Comparison of ENCODE assay signal across 25 cellular contexts in genomic region chr5:150252489-150252888, GRCh38. TPM values are rescaled to one million over a fixed set of nuclear protein-coding genes. Genes with fewer than 3 reads are reported as not detected.
DNase-seq lines count a peak whose midpoint lies in the region; ATAC-seq, FAIRE-seq and TF ChIP-seq lines count a peak whose summit lies in the region.
"Had no signal": no experiment of that assay in that cellular context is flagged by ENCODE, and none has a peak within 500 bp of the region (broad histone marks: within the 10 kb centered on the region; RNA-seq: fewer than 3 reads in every experiment).

No MANE protein-coding gene starts in this region.

- H3K9ac ChIP-seq in HepG2 (ENCODE audit: insufficient read depth, low read depth, low read length) (no peak overlapping the region), K562 (ENCODE audit: insufficient read depth in 1 of 2, low read depth in 2 of 2, low read length in 2 of 2) (no peak overlapping the region)

- H3K27me3 ChIP-seq in HepG2 (ENCODE audit: control insufficient read depth in 1 of 2, insufficient read depth in 2 of 2, low read length in 2 of 2) (peaks cover 4 to 32% of the 10 kb centered on the region in 2 experiments; a peak in 4 of 5 replicates), right lobe of liver (no peaks in the 10 kb centered on the region), K562 (ENCODE audit: control insufficient read depth in 2 of 2, insufficient read depth in 2 of 2, low read length in 2 of 2) (peaks cover 5 to 45% of the 10 kb centered on the region in 2 experiments; a peak in 4 of 5 replicates), upper lobe of right lung (no peaks in the 10 kb centered on the region)
- H3K27me3 ChIP-seq: BE2C had no signal

- H3K4me2 ChIP-seq in HepG2 (ENCODE audit: low read depth, low read length) = no peak overlapping the region
- H3K4me2 ChIP-seq in K562 (ENCODE audit: insufficient read depth, low read length) = no peak overlapping the region
- H3K4me2 ChIP-seq: A549, GM23338 had no signal

- no peaks in the 10 kb centered on the region for H4K20me1 ChIP-seq in HepG2 (ENCODE audit: insufficient read depth, low read length)
- H4K20me1 ChIP-seq in K562 (replicated peaks; ENCODE audit: control insufficient read depth, insufficient read depth, low read length) = peaks cover 9% of the 10 kb centered on the region; the same call in 1 of the 2 replicates

- 7% methylated on average over 6 of the region's 6 CpGs for WGBS in HepG2 (ENCODE audit: low lambda C conversion rate)
- WGBS in right lobe of liver (ENCODE audit: insufficient coverage, low coverage, low lambda C conversion rate, missing lambda C conversion rate) = 84% methylated on average over 6 of the region's 6 CpGs
- 0% methylated on average over 6 of the region's 6 CpGs for WGBS in K562 (ENCODE audit: insufficient coverage, low coverage, missing lambda C conversion rate)

- H3K36me3 ChIP-seq in HepG2 (replicated peaks in 1 of 2; ENCODE audit: control insufficient read depth in 1 of 2, insufficient read depth in 2 of 2, low read length in 2 of 2) = no peaks in the 10 kb centered on the region
- no peaks in the 10 kb centered on the region for H3K36me3 ChIP-seq in right lobe of liver
- H3K36me3 ChIP-seq in K562 (ENCODE audit: control insufficient read depth, insufficient read depth, low read length) = no peaks in the 10 kb centered on the region
- H3K36me3 ChIP-seq in upper lobe of right lung = no peaks in the 10 kb centered on the region
- H3K36me3 ChIP-seq: BE2C, HAP-1 had no signal

- DNase-seq in HepG2 (ENCODE audit: low spot score) = no peak
- no peak for DNase-seq in right lobe of liver
- no peak for DNase-seq in K562 (ENCODE audit: extremely low read depth in 1 of 4, low spot score in 3 of 4)
- DNase-seq in upper lobe of right lung = no peak
- no peak for DNase-seq in NCI-H146 (lab: John Stamatoyannopoulos, UW)
- DNase-seq: 8988T; ACHN; AML-193; BE2C; CD4-positive, CD25-positive, alpha-beta regulatory T cell; CD8-positive, alpha-beta T cell; DMS 273 treated with DMSO at 0.1 percent for 48 hours; DMS79; EL; GDM1; HFFc6 had no signal

- no TSS peak for BruUV-seq in HepG2 (replicated peaks; lab: Mats Ljungman, UMichigan)
- BruUV-seq in K562 (replicated peaks; lab: Mats Ljungman, UMichigan) = no TSS peak

- TF ChIP-seq EP300 in HepG2 (IDR thresholded peaks at IDR 0.05; ENCODE audit: low read depth in 2 of 2, low read length in 2 of 2) (no peak), HepG2 (CRISPR knock-in tag; IDR thresholded peaks at IDR 0.05; ENCODE audit: borderline replicate concordance) (no peak), K562 (IDR thresholded peaks at IDR 0.05; ENCODE audit: low read length) (no peak)

- POLR2A ChIA-PET in HepG2 (lab: Yijun Ruan, JAX) (no interaction called here), K562 (lab: Yijun Ruan, JAX) (no interaction called here)

- H3K9me1 ChIP-seq in K562 (ENCODE audit: control insufficient read depth, insufficient read depth, low read length) = no peaks in the 10 kb centered on the region

- no peak for TF ChIP-seq POLR2A in HepG2 (IDR thresholded peaks at IDR 0.05; ENCODE audit: insufficient read depth in 1 of 2, low read depth in 2 of 2, low read length in 2 of 2)
- TF ChIP-seq POLR2A in right lobe of liver (IDR thresholded peaks at IDR 0.05) = no peak
- TF ChIP-seq POLR2A in K562 (conservative IDR thresholded peaks at IDR 0.05) = no peak

- H3K9me3 ChIP-seq in HepG2 (ENCODE audit: low read length) (no peaks in the 10 kb centered on the region), right lobe of liver (no peaks in the 10 kb centered on the region), K562 (replicated peaks; ENCODE audit: control insufficient read depth, insufficient read depth, low read depth, low read length) (no peaks in the 10 kb centered on the region), upper lobe of right lung (no peaks in the 10 kb centered on the region)
- H3K9me3 ChIP-seq: A549, BE2C, HAP-1 had no signal

- no peak overlapping the region for H3K4me3 ChIP-seq in HepG2 (replicated peaks in 1 of 3; ENCODE audit: insufficient read depth in 1 of 3, low read depth in 2 of 3, low read length in 3 of 3)
- H3K4me3 ChIP-seq in right lobe of liver = no peak overlapping the region
- no peak overlapping the region for H3K4me3 ChIP-seq in K562
- H3K4me3 ChIP-seq in upper lobe of right lung = no peak overlapping the region
- H3K4me3 ChIP-seq: A549, GM12878, GM23338, HAP-1 had no signal

- in situ Hi-C loops in HepG2 (cut with HindIII; ENCODE audit: extremely low pct_ligation_motif_present, low pct_unique_long_range_greater_than_20kb) (no loop called here), K562 (cut with MboI) (no loop called here)

- intact Hi-C loops in HepG2 (cut with micrococcal nuclease; ENCODE audit: unreplicated experiment) (no loop called here), right lobe of liver (cut with DNase I) (loop anchor here in 1 of 2 donors (10.0 kb wide), 1 partner anchor 102 kb away; the partner anchor contains the start of gene TCOF1), K562 (cut with micrococcal nuclease) (no loop called here), upper lobe of right lung (cut with DNase I) (no loop called here)

- no peak for TF ChIP-seq RAD21 in HepG2 (CRISPR knock-in tag; IDR thresholded peaks at IDR 0.05)
- TF ChIP-seq RAD21 in K562 (CRISPR knock-in tag; conservative IDR thresholded peaks at IDR 0.05 in 1 of 2, IDR thresholded peaks at IDR 0.05 in 1 of 2) = no peak

- H2AFZ ChIP-seq in HepG2 (ENCODE audit: low read length) = no peak overlapping the region
- no peak overlapping the region for H2AFZ ChIP-seq in K562 (ENCODE audit: low read depth, low read length)
- H2AFZ ChIP-seq: GM23338 had no signal

- peaks cover 46% of the 10 kb centered on the region for H3K4me1 ChIP-seq in HepG2 (ENCODE audit: insufficient read depth, low read length)
- no peaks in the 10 kb centered on the region for H3K4me1 ChIP-seq in right lobe of liver
- H3K4me1 ChIP-seq in K562 (replicated peaks in 1 of 2; ENCODE audit: control insufficient read depth in 2 of 2, insufficient read depth in 2 of 2, low read length in 2 of 2) = peaks cover 0 to 6% of the 10 kb centered on the region in 2 experiments; a peak in 2 of 5 replicates
- H3K4me1 ChIP-seq in upper lobe of right lung = no peaks in the 10 kb centered on the region
- H3K4me1 ChIP-seq: A549 had no signal

- no peak for TF ChIP-seq CTCF in HepG2 (CRISPR knock-in tag; IDR thresholded peaks at IDR 0.05)
- no peak for TF ChIP-seq CTCF in right lobe of liver (IDR thresholded peaks at IDR 0.05)
- no peak for TF ChIP-seq CTCF in K562 (IDR thresholded peaks at IDR 0.05 in 2 of 3, conservative IDR thresholded peaks at IDR 0.05 in 1 of 3; ENCODE audit: insufficient read depth in 2 of 3, low read depth in 1 of 3, low read length in 3 of 3)
- no peak for TF ChIP-seq CTCF in upper lobe of right lung (IDR thresholded peaks at IDR 0.05)

- ATAC-seq in HepG2 = no peak
- ATAC-seq in right lobe of liver = no peak
- ATAC-seq in K562 = no peak
- ATAC-seq in upper lobe of right lung = peak; percentile 56
- ATAC-seq in HG02981 (IDR thresholded peaks at IDR 0.05; ENCODE audit: unreplicated experiment) = no peak
- ATAC-seq: A549; CD8-positive, alpha-beta T cell; GM12878; GM23338 had no signal

- CTCF ChIA-PET in HepG2 (lab: Yijun Ruan, JAX; ENCODE audit: low intra/inter-chr PET ratio, low total read pairs) = no interaction called here
- CTCF ChIA-PET in K562 (lab: Yijun Ruan, JAX; ENCODE audit: low intra/inter-chr PET ratio) = no interaction called here

- H3K27ac ChIP-seq in HepG2 (ENCODE audit: extremely low read length, insufficient read depth, low read length) (no peak overlapping the region), right lobe of liver (no peak overlapping the region), K562 (ENCODE audit: extremely low read depth, low read depth, low read length) (no peak overlapping the region), upper lobe of right lung (no peak overlapping the region)
- H3K27ac ChIP-seq: A549, C4-2B had no signal

- FAIRE-seq in HepG2 (lab: Jason Lieb, UNC) (no peak), K562 (lab: Jason Lieb, UNC) (no peak)
- FAIRE-seq: A549, D721Med, GM12878, GM19239 had no signal

- no peaks in the 10 kb centered on the region for H3K79me2 ChIP-seq in HepG2 (ENCODE audit: insufficient read depth, low read length)
- H3K79me2 ChIP-seq in K562 (ENCODE audit: control insufficient read depth, insufficient read depth, low read length) = no peaks in the 10 kb centered on the region

RNA-seq across cellular contexts. Expression of gene CAMK2A, which starts 37.1 kb away (rescaled TPM):
- total RNA-seq in HepG2 (2016; rRNA removed; fragmentation: Illumina TruSeq; extraction: Trizol) = 0.11 TPM in 1 of 2 replicates, not detected in the other
- not detected in 2 replicates for total RNA-seq in HepG2 (2016; cell fraction: cytosol; rRNA removed; fragmentation: Illumina TruSeq; extraction: Trizol; ENCODE audit: low read depth)
- total RNA-seq in HepG2 (2016; cell fraction: insoluble cytoplasmic fraction; rRNA removed; fragmentation: Illumina TruSeq; extraction: Trizol) = 0.03 and 0.09 TPM in 2 replicates
- not detected in 2 replicates for total RNA-seq in HepG2 (2016; cell fraction: membrane; rRNA removed; fragmentation: Illumina TruSeq; extraction: Trizol)
- total RNA-seq in HepG2 (2016; cell fraction: nucleus; rRNA removed; fragmentation: Illumina TruSeq; extraction: Trizol) = 0.25 and 0.40 TPM in 2 replicates
- polyA plus RNA-seq in HepG2 (2011; rRNA removed) = 0.16 TPM in 1 of 2 replicates, not detected in the other
- polyA plus RNA-seq in HepG2 (2011; cell fraction: cytosol; rRNA removed) = 0.03 and 0.04 TPM in 2 replicates
- 0.09 and 0.39 TPM in 2 replicates for polyA plus RNA-seq in HepG2 (2011; cell fraction: nucleus; rRNA removed)
- 0.03 and 0.08 TPM in 2 replicates for polyA plus RNA-seq in HepG2 (2012)
- polyA plus RNA-seq in HepG2 (2016; cell fraction: cytosol; fragmentation: Illumina TruSeq; extraction: Trizol; ENCODE audit: low read depth) = 0.06 TPM in 1 of 2 replicates, not detected in the other
- polyA plus RNA-seq in HepG2 (2016; cell fraction: insoluble cytoplasmic fraction; fragmentation: Illumina TruSeq; extraction: Trizol; ENCODE audit: low read depth) = 0.05 TPM in 1 of 2 replicates, not detected in the other
- polyA plus RNA-seq in HepG2 (2016; cell fraction: membrane; fragmentation: Illumina TruSeq; extraction: Trizol; ENCODE audit: low read depth) = not detected in 2 replicates
- 0.34 and 0.43 TPM in 2 replicates for polyA plus RNA-seq in HepG2 (2016; cell fraction: nucleus; fragmentation: Illumina TruSeq; extraction: Trizol; ENCODE audit: insufficient read depth, low read depth)
- polyA minus RNA-seq in HepG2 (2011; rRNA and poly(A)+ RNA removed; ENCODE audit: low replicate concordance) = 0.14 TPM in 1 of 2 replicates, not detected in the other
- polyA minus RNA-seq in HepG2 (2011; cell fraction: cytosol; rRNA and poly(A)+ RNA removed) = not detected in 2 replicates
- 0.12 TPM in 1 of 2 replicates, not detected in the other for polyA minus RNA-seq in HepG2 (2011; cell fraction: nucleus; rRNA and poly(A)+ RNA removed)
- total RNA-seq in right lobe of liver = under 1 TPM in 3 of 6 experiments, not detected in 3; 0.10 to 0.26 (median 0.23) TPM
- 0.19 TPM in 1 of 2 replicates, not detected in the other for total RNA-seq in K562 (2011; cell fraction: chromatin; rRNA removed; ENCODE audit: low replicate concordance)
- total RNA-seq in K562 (2011; cell fraction: nucleolus; rRNA removed) = 0.17 TPM in 1 of 2 replicates, not detected in the other
- total RNA-seq in K562 (2011; cell fraction: nucleoplasm; rRNA removed) = 0.07 TPM in 1 of 2 replicates, not detected in the other
- 0.18 TPM in 1 of 2 replicates, not detected in the other for total RNA-seq in K562 (2014; rRNA removed)
- total RNA-seq in K562 (2014; rRNA removed; fragmentation: Illumina TruSeq; extraction: Trizol) = not detected in 2 replicates
- 0.04 TPM in 2 replicates for total RNA-seq in K562 (2015; rRNA removed; fragmentation: Illumina TruSeq; extraction: Trizol)
- total RNA-seq in K562 (2021) = 0.13 TPM in 1 of 2 replicates, not detected in the other
- not detected in 2 replicates for polyA plus RNA-seq in K562 (2011; rRNA removed)
- not detected in 2 replicates for polyA plus RNA-seq in K562 (2011; cell fraction: cytosol; rRNA removed)
- 0.11 TPM in 2 replicates for polyA plus RNA-seq in K562 (2011; cell fraction: nucleus; rRNA removed)
- polyA plus RNA-seq in K562 (2012) = 0.05 and 0.24 TPM in 2 replicates
- 0.10 TPM in 1 of 2 replicates, not detected in the other for polyA plus RNA-seq in K562 (2014; fragmentation: Illumina TruSeq; extraction: Trizol)
- polyA plus RNA-seq in K562 (2014; fragmentation: Nextera tagmentation; extraction: Ambion mirVana) = not detected
- polyA plus RNA-seq in K562 (2014; rRNA removed) = 0.01 and 0.28 TPM in 2 replicates
- not detected in 2 replicates for polyA minus RNA-seq in K562 (2011; rRNA and poly(A)+ RNA removed)
- polyA minus RNA-seq in K562 (2011; cell fraction: cytosol; rRNA and poly(A)+ RNA removed) = not detected in 2 replicates
- polyA minus RNA-seq in K562 (2011; cell fraction: nucleus; rRNA and poly(A)+ RNA removed) = 0.22 TPM in 1 of 2 replicates, not detected in the other
- total RNA-seq in upper lobe of right lung = 1.5 TPM
- total RNA-seq: CD4-positive, CD25-positive, alpha-beta regulatory T cell; GM23338 had no signal
- polyA plus RNA-seq: CD4-positive, CD25-positive, alpha-beta regulatory T cell; GM12878 had no signal

RNA-seq across cellular contexts. Expression of gene ARSI, which starts 50.2 kb away (rescaled TPM):
- total RNA-seq in HepG2 (2016; rRNA removed; fragmentation: Illumina TruSeq; extraction: Trizol) = 17.6 and 33.9 TPM in 2 replicates
- 3.1 and 3.4 TPM in 2 replicates for total RNA-seq in HepG2 (2016; cell fraction: cytosol; rRNA removed; fragmentation: Illumina TruSeq; extraction: Trizol; ENCODE audit: low read depth)
- 21.4 and 37.4 TPM in 2 replicates for total RNA-seq in HepG2 (2016; cell fraction: insoluble cytoplasmic fraction; rRNA removed; fragmentation: Illumina TruSeq; extraction: Trizol)
- 11.0 and 13.0 TPM in 2 replicates for total RNA-seq in HepG2 (2016; cell fraction: membrane; rRNA removed; fragmentation: Illumina TruSeq; extraction: Trizol)
- 25.8 and 28.7 TPM in 2 replicates for total RNA-seq in HepG2 (2016; cell fraction: nucleus; rRNA removed; fragmentation: Illumina TruSeq; extraction: Trizol)
- 4.2 and 6.4 TPM in 2 replicates for polyA plus RNA-seq in HepG2 (2011; rRNA removed)
- polyA plus RNA-seq in HepG2 (2011; cell fraction: cytosol; rRNA removed) = 6.1 and 8.6 TPM in 2 replicates
- 5.3 and 5.7 TPM in 2 replicates for polyA plus RNA-seq in HepG2 (2011; cell fraction: nucleus; rRNA removed)
- polyA plus RNA-seq in HepG2 (2012) = 2.2 and 3.5 TPM in 2 replicates
- polyA plus RNA-seq in HepG2 (2016; cell fraction: cytosol; fragmentation: Illumina TruSeq; extraction: Trizol; ENCODE audit: low read depth) = 2.1 and 2.4 TPM in 2 replicates
- polyA plus RNA-seq in HepG2 (2016; cell fraction: insoluble cytoplasmic fraction; fragmentation: Illumina TruSeq; extraction: Trizol; ENCODE audit: low read depth) = 14.2 and 17.0 TPM in 2 replicates
- 5.0 and 7.0 TPM in 2 replicates for polyA plus RNA-seq in HepG2 (2016; cell fraction: membrane; fragmentation: Illumina TruSeq; extraction: Trizol; ENCODE audit: low read depth)
- 29.1 and 30.1 TPM in 2 replicates for polyA plus RNA-seq in HepG2 (2016; cell fraction: nucleus; fragmentation: Illumina TruSeq; extraction: Trizol; ENCODE audit: insufficient read depth, low read depth)
- polyA minus RNA-seq in HepG2 (2011; rRNA and poly(A)+ RNA removed; ENCODE audit: low replicate concordance) = 0.07 and 16.9 TPM in 2 replicates
- 5.9 and 6.4 TPM in 2 replicates for polyA minus RNA-seq in HepG2 (2011; cell fraction: cytosol; rRNA and poly(A)+ RNA removed)
- polyA minus RNA-seq in HepG2 (2011; cell fraction: nucleus; rRNA and poly(A)+ RNA removed) = 4.8 and 6.6 TPM in 2 replicates
- under 1 TPM in 5 of 6 experiments, not detected in 1; 0.06 to 0.51 (median 0.20) TPM for total RNA-seq in right lobe of liver
- not detected in 2 replicates for total RNA-seq in K562 (2011; cell fraction: chromatin; rRNA removed; ENCODE audit: low replicate concordance)
- 0.26 TPM in 1 of 2 replicates, not detected in the other for total RNA-seq in K562 (2011; cell fraction: nucleolus; rRNA removed)
- not detected in 2 replicates for total RNA-seq in K562 (2011; cell fraction: nucleoplasm; rRNA removed)
- 0.12 TPM in 1 of 2 replicates, not detected in the other for total RNA-seq in K562 (2014; rRNA removed)
- not detected in 2 replicates for total RNA-seq in K562 (2014; rRNA removed; fragmentation: Illumina TruSeq; extraction: Trizol)
- not detected in 2 replicates for total RNA-seq in K562 (2015; rRNA removed; fragmentation: Illumina TruSeq; extraction: Trizol)
- total RNA-seq in K562 (2021) = 0.04 TPM in 2 replicates
- 0.07 TPM in 1 of 2 replicates, not detected in the other for polyA plus RNA-seq in K562 (2011; rRNA removed)
- 0.16 TPM in 1 of 2 replicates, not detected in the other for polyA plus RNA-seq in K562 (2011; cell fraction: cytosol; rRNA removed)
- not detected in 2 replicates for polyA plus RNA-seq in K562 (2011; cell fraction: nucleus; rRNA removed)
- 0.08 TPM in 1 of 2 replicates, not detected in the other for polyA plus RNA-seq in K562 (2012)
- not detected in 2 replicates for polyA plus RNA-seq in K562 (2014; fragmentation: Illumina TruSeq; extraction: Trizol)
- not detected for polyA plus RNA-seq in K562 (2014; fragmentation: Nextera tagmentation; extraction: Ambion mirVana)
- not detected in 2 replicates for polyA plus RNA-seq in K562 (2014; rRNA removed)
- not detected in 2 replicates for polyA minus RNA-seq in K562 (2011; rRNA and poly(A)+ RNA removed)
- not detected in 2 replicates for polyA minus RNA-seq in K562 (2011; cell fraction: cytosol; rRNA and poly(A)+ RNA removed)
- not detected in 2 replicates for polyA minus RNA-seq in K562 (2011; cell fraction: nucleus; rRNA and poly(A)+ RNA removed)
- total RNA-seq in upper lobe of right lung = 4.0 TPM
- total RNA-seq: CD4-positive, CD25-positive, alpha-beta regulatory T cell; GM12878; H4 had no signal
- polyA plus RNA-seq: CD4-positive, CD25-positive, alpha-beta regulatory T cell; GM12878 had no signal

Comparison
In these comparisons a context has a peak if more than half of its experiments do, and no peak if none do; other contexts are left out.
1. Of the 241 proteins assayed by ChIP-seq in both HepG2 and K562: peak only in HepG2: EZH2; only in K562: none; in both: none; in neither: 240.